In the genomic region with DNA sequence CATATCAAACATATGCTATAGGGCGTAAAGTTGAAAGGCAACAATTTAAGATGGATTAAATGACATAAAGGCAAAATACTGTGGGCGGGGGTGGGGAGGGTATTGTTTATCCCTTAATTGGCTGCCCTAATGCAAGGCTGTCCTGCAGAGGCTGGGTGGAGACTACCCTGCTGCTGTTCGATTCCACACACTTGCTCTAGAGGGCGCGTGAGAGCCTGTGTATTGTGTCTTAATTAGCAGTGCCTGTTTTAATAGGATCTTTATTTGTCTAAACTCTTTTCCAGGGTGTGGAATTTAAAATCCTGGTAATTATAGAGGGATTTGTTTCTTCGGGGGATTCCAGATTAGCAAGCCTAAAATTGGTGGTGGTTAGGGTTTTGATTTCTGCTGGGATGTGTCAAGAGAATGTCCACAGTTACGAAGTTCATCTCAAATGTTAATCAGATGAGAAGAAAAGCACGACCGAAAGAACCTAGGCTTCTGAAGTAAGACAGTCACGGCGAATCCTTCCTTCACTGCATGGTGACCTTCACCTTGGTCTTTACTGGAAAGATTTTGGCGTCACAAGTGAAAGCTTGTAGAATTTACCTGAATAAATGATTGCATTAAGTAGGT, we compare ENCODE assay signal across 8 cellular contexts.
DNase-seq lines count a peak whose midpoint lies in the region; ATAC-seq, FAIRE-seq and TF ChIP-seq lines count a peak whose summit lies in the region.

No MANE protein-coding gene starts in this region.

- no peaks in the 10 kb centered on the region for H3K27me3 ChIP-seq in SJCRH30
- H3K27me3 ChIP-seq in suprapubic skin = no peaks in the 10 kb centered on the region

- no peaks in the 10 kb centered on the region for H3K36me3 ChIP-seq in SJCRH30
- no peaks in the 10 kb centered on the region for H3K36me3 ChIP-seq in suprapubic skin

- H3K9me3 ChIP-seq in SJCRH30 (replicated peaks) = no peaks in the 10 kb centered on the region
- no peaks in the 10 kb centered on the region for H3K9me3 ChIP-seq in suprapubic skin

- no peak overlapping the region for H3K4me3 ChIP-seq in SJCRH30
- H3K4me3 ChIP-seq in astrocyte of the spinal cord (ENCODE audit: low read depth, low read length) = no peak overlapping the region
- no peak overlapping the region for H3K4me3 ChIP-seq in suprapubic skin

- TF ChIP-seq EP300 in suprapubic skin (IDR thresholded peaks at IDR 0.05) = no peak

- DNase-seq in EH (ENCODE audit: low read depth) (peak; percentile 59), SJCRH30 (peak; percentile 44 to 72), astrocyte of the spinal cord (ENCODE audit: low read depth, low spot score) (peak; percentile 25), left lobe of liver (ENCODE audit: low spot score) (peak; percentile 61), suprapubic skin (ENCODE audit: low spot score in 2 of 2) (no peak), GM12892 (ENCODE audit: insufficient read length) (no peak)

- 52% methylated on average over 12 of the region's 12 CpGs for WGBS in suprapubic skin

- in situ Hi-C loops in astrocyte of the spinal cord (cut with HindIII; ENCODE audit: low sequenced_read_pairs) = no loop called here

- ATAC-seq in HG02759 (IDR thresholded peaks at IDR 0.05; ENCODE audit: unreplicated experiment) (peak; percentile 47), left lobe of liver (peak; percentile 50), GM18909 (IDR thresholded peaks at IDR 0.05; ENCODE audit: poor library complexity, unreplicated experiment) (no peak)

- H3K27ac ChIP-seq in SJCRH30 (no peak overlapping the region), suprapubic skin (no peak overlapping the region)

- peak; percentile 88 for TF ChIP-seq CTCF in astrocyte of the spinal cord (IDR thresholded peaks at IDR 0.05; ENCODE audit: low read depth, low read length)
- TF ChIP-seq CTCF in suprapubic skin (IDR thresholded peaks at IDR 0.05) = peak; percentile 48 to 77

- peaks cover 4% of the 10 kb centered on the region for H3K4me1 ChIP-seq in SJCRH30
- peaks cover 33% of the 10 kb centered on the region for H3K4me1 ChIP-seq in suprapubic skin

- FAIRE-seq in GM12892 (lab: Jason Lieb, UNC) = no peak

- TF ChIP-seq POLR2A in suprapubic skin (IDR thresholded peaks at IDR 0.05) (no peak), GM12892 (IDR thresholded peaks at IDR 0.05; ENCODE audit: low read depth, low read length) (no peak)

Comparison
In these comparisons a context has a peak if more than half of its experiments do, and no peak if none do; other contexts are left out.
1. DNase-seq: peak in EH (single experiment), SJCRH30 (2 of 2), astrocyte of the spinal cord (single experiment) and left lobe of liver (single experiment); none in suprapubic skin (0 of 2) and GM12892 (single experiment).